1 cellular context compared by ENCODE assay signal in the genomic region with DNA sequence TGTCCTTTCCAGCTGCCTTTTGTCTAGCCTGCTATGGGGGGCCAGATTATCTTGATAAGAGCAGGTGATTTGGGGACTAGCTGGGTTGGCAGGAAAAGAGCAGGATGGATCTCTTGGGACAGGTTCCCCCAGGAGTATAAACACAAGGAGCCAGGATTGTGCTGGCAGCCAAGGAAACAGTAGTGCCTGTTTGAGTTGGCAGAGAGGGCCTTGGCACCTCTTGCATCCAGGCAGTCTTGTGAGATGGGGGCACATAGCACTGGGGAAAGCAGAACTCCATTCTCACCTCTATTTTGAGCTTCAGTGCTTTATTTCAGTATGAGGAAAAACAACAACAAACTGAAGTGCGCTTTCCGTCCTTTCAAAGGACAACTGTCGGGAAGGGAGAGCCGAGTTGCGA.
TF ChIP-seq lines count a peak whose summit lies in the region.

No MANE protein-coding gene starts in this region.

TF ChIP-seq in WTC11, 78 proteins besides CTCF, POLR2A, EP300 and RAD21 (continued from another document):
- TF ChIP-seq, protein P1, sequence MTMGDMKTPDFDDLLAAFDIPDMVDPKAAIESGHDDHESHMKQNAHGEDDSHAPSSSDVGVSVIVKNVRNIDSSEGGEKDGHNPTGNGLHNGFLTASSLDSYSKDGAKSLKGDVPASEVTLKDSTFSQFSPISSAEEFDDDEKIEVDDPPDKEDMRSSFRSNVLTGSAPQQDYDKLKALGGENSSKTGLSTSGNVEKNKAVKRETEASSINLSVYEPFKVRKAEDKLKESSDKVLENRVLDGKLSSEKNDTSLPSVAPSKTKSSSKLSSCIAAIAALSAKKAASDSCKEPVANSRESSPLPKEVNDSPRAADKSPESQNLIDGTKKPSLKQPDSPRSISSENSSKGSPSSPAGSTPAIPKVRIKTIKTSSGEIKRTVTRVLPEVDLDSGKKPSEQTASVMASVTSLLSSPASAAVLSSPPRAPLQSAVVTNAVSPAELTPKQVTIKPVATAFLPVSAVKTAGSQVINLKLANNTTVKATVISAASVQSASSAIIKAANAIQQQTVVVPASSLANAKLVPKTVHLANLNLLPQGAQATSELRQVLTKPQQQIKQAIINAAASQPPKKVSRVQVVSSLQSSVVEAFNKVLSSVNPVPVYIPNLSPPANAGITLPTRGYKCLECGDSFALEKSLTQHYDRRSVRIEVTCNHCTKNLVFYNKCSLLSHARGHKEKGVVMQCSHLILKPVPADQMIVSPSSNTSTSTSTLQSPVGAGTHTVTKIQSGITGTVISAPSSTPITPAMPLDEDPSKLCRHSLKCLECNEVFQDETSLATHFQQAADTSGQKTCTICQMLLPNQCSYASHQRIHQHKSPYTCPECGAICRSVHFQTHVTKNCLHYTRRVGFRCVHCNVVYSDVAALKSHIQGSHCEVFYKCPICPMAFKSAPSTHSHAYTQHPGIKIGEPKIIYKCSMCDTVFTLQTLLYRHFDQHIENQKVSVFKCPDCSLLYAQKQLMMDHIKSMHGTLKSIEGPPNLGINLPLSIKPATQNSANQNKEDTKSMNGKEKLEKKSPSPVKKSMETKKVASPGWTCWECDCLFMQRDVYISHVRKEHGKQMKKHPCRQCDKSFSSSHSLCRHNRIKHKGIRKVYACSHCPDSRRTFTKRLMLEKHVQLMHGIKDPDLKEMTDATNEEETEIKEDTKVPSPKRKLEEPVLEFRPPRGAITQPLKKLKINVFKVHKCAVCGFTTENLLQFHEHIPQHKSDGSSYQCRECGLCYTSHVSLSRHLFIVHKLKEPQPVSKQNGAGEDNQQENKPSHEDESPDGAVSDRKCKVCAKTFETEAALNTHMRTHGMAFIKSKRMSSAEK (CRISPR knock-in tag; IDR thresholded peaks at IDR 0.05; ENCODE audit: borderline replicate concordance), result no peak
- TF ChIP-seq FOXK1 (CRISPR knock-in tag; IDR thresholded peaks at IDR 0.05) (no peak), MYBL2 (CRISPR knock-in tag; IDR thresholded peaks at IDR 0.05) (no peak), MXD4 (CRISPR knock-in tag; IDR thresholded peaks at IDR 0.05; ENCODE audit: borderline replicate concordance) (no peak), SMAD4 (CRISPR knock-in tag; IDR thresholded peaks at IDR 0.05) (no peak), TCF7 (CRISPR knock-in tag; IDR thresholded peaks at IDR 0.05; ENCODE audit: low read depth) (no peak), ZNF396 (CRISPR knock-in tag; IDR thresholded peaks at IDR 0.05; ENCODE audit: borderline replicate concordance) (no peak), HMGA2 (CRISPR knock-in tag; IDR thresholded peaks at IDR 0.05) (no peak), PRRX2 (CRISPR knock-in tag; IDR thresholded peaks at IDR 0.05) (no peak), ZNF423 (CRISPR knock-in tag; IDR thresholded peaks at IDR 0.05) (no peak), NFE2L1 (CRISPR knock-in tag; IDR thresholded peaks at IDR 0.05) (no peak), ZNF671 (CRISPR knock-in tag; IDR thresholded peaks at IDR 0.05) (no peak)
- TF ChIP-seq, protein P2, sequence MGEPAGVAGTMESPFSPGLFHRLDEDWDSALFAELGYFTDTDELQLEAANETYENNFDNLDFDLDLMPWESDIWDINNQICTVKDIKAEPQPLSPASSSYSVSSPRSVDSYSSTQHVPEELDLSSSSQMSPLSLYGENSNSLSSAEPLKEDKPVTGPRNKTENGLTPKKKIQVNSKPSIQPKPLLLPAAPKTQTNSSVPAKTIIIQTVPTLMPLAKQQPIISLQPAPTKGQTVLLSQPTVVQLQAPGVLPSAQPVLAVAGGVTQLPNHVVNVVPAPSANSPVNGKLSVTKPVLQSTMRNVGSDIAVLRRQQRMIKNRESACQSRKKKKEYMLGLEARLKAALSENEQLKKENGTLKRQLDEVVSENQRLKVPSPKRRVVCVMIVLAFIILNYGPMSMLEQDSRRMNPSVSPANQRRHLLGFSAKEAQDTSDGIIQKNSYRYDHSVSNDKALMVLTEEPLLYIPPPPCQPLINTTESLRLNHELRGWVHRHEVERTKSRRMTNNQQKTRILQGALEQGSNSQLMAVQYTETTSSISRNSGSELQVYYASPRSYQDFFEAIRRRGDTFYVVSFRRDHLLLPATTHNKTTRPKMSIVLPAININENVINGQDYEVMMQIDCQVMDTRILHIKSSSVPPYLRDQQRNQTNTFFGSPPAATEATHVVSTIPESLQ (CRISPR knock-in tag; IDR thresholded peaks at IDR 0.05), result no peak
- TF ChIP-seq, protein P3, sequence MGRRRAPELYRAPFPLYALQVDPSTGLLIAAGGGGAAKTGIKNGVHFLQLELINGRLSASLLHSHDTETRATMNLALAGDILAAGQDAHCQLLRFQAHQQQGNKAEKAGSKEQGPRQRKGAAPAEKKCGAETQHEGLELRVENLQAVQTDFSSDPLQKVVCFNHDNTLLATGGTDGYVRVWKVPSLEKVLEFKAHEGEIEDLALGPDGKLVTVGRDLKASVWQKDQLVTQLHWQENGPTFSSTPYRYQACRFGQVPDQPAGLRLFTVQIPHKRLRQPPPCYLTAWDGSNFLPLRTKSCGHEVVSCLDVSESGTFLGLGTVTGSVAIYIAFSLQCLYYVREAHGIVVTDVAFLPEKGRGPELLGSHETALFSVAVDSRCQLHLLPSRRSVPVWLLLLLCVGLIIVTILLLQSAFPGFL (CRISPR knock-in tag; IDR thresholded peaks at IDR 0.05; ENCODE audit: borderline replicate concordance), result no peak
